4 cellular contexts compared by ENCODE assay signal in the genomic region with DNA sequence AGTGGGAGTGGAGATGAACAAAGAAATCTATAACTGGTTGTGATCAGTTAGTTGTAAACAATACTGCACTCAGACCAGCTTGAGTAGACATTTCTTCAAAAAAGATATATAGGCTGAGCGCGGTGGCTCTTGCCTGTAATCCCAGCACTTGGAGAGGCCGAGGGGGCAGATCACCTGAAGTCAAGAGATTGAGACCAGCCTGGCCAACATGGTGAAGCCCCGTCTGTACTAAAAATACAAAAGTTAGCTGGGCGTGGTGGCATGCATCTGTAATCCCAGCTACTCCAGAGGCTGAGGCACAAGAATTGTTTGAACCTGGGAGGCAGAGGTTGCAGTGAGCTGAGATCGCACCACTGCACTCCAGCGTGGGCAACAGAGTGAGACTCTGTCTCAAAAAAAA. TPM values are rescaled to one million over a fixed set of nuclear protein-coding genes. Genes with fewer than 3 reads are reported as not detected.
"Had no signal": no experiment of that assay in that cellular context is flagged by ENCODE, and none has a peak within 500 bp of the region (broad histone marks: within the 10 kb centered on the region; RNA-seq: fewer than 3 reads in every experiment).

No MANE protein-coding gene starts in this region.

RNA-seq across cellular contexts. Expression of a gene that starts 26.9 kb away (rescaled TPM):
- total RNA-seq: OCI-LY7, RPMI7951, SJCRH30, SJSA1 had no signal
